In the genomic region with DNA sequence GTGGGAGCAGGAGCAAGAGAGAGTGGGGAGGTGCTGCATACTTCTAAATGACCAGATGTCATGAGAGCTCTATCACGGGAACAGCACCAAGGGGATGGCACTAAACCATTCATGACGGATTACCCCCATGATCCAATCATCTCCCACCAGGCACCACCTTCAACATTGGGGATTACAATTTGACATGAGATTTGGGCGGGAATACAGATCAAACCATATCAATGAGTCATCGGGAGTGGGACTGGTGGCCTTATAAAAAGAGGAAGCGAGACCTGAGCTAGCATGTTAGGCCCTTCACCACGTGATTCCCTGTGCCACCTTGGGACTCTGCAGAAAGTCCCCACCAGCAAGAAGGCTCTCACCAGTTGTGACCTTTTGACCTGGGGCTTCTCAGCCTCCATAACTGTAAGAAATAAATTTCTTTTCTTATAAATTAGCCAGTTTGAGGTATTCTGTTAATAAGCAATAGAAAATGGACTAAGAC, we compare ENCODE assay signal across 13 cellular contexts. TPM values are rescaled to one million over a fixed set of nuclear protein-coding genes. Genes with fewer than 3 reads are reported as not detected.
DNase-seq lines count a peak whose midpoint lies in the region; ATAC-seq and TF ChIP-seq lines count a peak whose summit lies in the region.
"Had no signal": no experiment of that assay in that cellular context is flagged by ENCODE, and none has a peak within 500 bp of the region (broad histone marks: within the 10 kb centered on the region; RNA-seq: fewer than 3 reads in every experiment).

No MANE protein-coding gene starts in this region.

- H3K9me3 Mint-ChIP-seq in activated naive CD4-positive, alpha-beta T cell treated with anti-CD3 and anti-CD28 coated beads, Interleukin-2, amount 50 U/mL, for 72 hours: peaks cover 0 to 8% of the 10 kb centered on the region in 2 donors

- H3K4me3 ChIP-seq in WERI-Rb-1 (ENCODE audit: low read depth, low read length): no peak overlapping the region
- H3K4me3 ChIP-seq: right lobe of liver had no signal

- H3K27ac Mint-ChIP-seq in activated naive CD4-positive, alpha-beta T cell treated with anti-CD3 and anti-CD28 coated beads, Interleukin-2, amount 50 U/mL, for 72 hours: no peak overlapping the region

- peaks cover 0 to 4% of the 10 kb centered on the region in 2 donors for H3K36me3 Mint-ChIP-seq in activated naive CD4-positive, alpha-beta T cell treated with anti-CD3 and anti-CD28 coated beads, Interleukin-2, amount 50 U/mL, for 72 hours

- no peaks in the 10 kb centered on the region for H3K9me3 ChIP-seq in WERI-Rb-1 (ENCODE audit: severe bottlenecking)
- H3K9me3 ChIP-seq: right lobe of liver had no signal

- no peaks in the 10 kb centered on the region for H3K36me3 ChIP-seq in WERI-Rb-1
- H3K36me3 ChIP-seq: right lobe of liver had no signal

- ATAC-seq in GM18873 (IDR thresholded peaks at IDR 0.05; ENCODE audit: low FRiP score, unreplicated experiment): peak; percentile 97
- ATAC-seq in GM21786 (IDR thresholded peaks at IDR 0.05; ENCODE audit: unreplicated experiment): peak; percentile 98
- ATAC-seq in HG03460 (IDR thresholded peaks at IDR 0.05; ENCODE audit: unreplicated experiment): peak; percentile 93
- no peak for ATAC-seq in activated naive CD4-positive, alpha-beta T cell treated with anti-CD3 and anti-CD28 coated beads, Interleukin-2, amount 50 U/mL, for 72 hours
- ATAC-seq: right lobe of liver, SK-N-SH treated with all-trans-retinoic acid at 6 μM for 48 hours had no signal

- H3K27me3 ChIP-seq in WERI-Rb-1 (ENCODE audit: insufficient read depth, low read depth, severe bottlenecking): no peaks in the 10 kb centered on the region
- H3K27me3 ChIP-seq: right lobe of liver had no signal

- H3K27ac ChIP-seq in WERI-Rb-1: no peak overlapping the region
- H3K27ac ChIP-seq: right lobe of liver had no signal

- DNase-seq in germinal center (ENCODE audit: low spot score) (peak; percentile 53), WERI-Rb-1 (no peak), AML-193 (lab: John Stamatoyannopoulos, UW) (no peak), HT-29 (ENCODE audit: low spot score) (no peak)
- DNase-seq in activated naive CD4-positive, alpha-beta T cell treated with anti-CD3 and anti-CD28 coated beads, Interleukin-2, amount 50 U/mL, for 72 hours (ENCODE audit: low spot score in 2 of 2): no peak
- DNase-seq: activated effector memory CD4-positive, alpha-beta T cell treated with anti-CD3 and anti-CD28 coated beads, Interleukin-2, amount 50 U/mL, for 16 hours; islet precursor cell; right lobe of liver had no signal

- TF ChIP-seq CTCF in WERI-Rb-1 (IDR thresholded peaks at IDR 0.05; ENCODE audit: low read depth, low read length): no peak

RNA-seq across cellular contexts. Expression of gene COX8C, which starts 28.7 kb away (rescaled TPM):
- not detected for total RNA-seq in activated naive CD4-positive, alpha-beta T cell treated with anti-CD3 and anti-CD28 coated beads, Interleukin-2, amount 50 U/mL, for 72 hours
- not detected in 2 replicates for total RNA-seq in HT-29 (2014; rRNA removed; shearing (Covaris generic))
- total RNA-seq: M059J, right lobe of liver had no signal

RNA-seq across cellular contexts. Expression of gene BTBD7, which starts 42.9 kb away (rescaled TPM):
- 10 to 100 TPM in 1 of 2 donors, 1 to 10 TPM in 1; 9.7 to 16.5 TPM for total RNA-seq in activated naive CD4-positive, alpha-beta T cell treated with anti-CD3 and anti-CD28 coated beads, Interleukin-2, amount 50 U/mL, for 72 hours
- 7.3 and 9.4 TPM in 2 replicates for total RNA-seq in HT-29 (2014; rRNA removed; shearing (Covaris generic))

RNA-seq across cellular contexts. Expression of gene UNC79, which starts 55.0 kb away (rescaled TPM):
- under 1 TPM in 1 of 2 donors, not detected in 1; 0.02 TPM for total RNA-seq in activated naive CD4-positive, alpha-beta T cell treated with anti-CD3 and anti-CD28 coated beads, Interleukin-2, amount 50 U/mL, for 72 hours
- total RNA-seq in HT-29 (2014; rRNA removed; shearing (Covaris generic)): not detected in 2 replicates
- total RNA-seq: M059J had no signal

Comparison
In these comparisons a context has a peak if more than half of its experiments do, and no peak if none do; other contexts are left out.
1. ATAC-seq: peak in GM18873 (single experiment), GM21786 (single experiment) and HG03460 (single experiment); none in activated naive CD4-positive, alpha-beta T cell treated with anti-CD3 and anti-CD28 coated beads, Interleukin-2, amount 50 U/mL, for 72 hours (0 of 2).